In the genomic region with DNA sequence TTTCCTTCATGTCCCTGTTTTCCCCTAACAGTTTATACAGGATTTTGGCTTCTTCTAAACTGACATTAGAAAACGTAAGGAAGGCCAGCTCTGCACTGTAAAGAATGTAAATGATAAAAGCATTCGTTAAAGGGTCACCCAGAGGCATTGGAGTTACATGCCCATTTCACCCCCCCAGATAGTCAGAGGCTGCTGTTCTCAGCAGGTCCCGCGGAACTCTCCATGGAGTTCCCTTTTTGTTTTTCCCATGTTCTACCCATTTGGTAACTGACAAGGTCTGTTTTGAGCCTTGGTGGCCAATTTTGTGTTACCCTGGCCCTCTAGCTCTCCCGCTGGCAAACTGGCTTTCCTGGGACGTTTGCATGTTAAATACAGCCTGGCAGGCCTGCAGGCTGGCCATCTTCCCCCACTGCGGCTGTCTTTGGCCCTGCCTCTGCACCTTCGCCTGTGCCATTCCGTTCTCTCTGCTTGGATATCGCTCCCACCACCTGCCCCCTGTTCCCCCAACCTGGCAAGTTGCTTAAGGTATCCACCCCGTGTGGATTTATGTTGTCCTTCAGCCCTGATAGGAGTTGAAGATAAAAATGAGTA, we compare ENCODE assay signal across 21 cellular contexts. TPM values are rescaled to one million over a fixed set of nuclear protein-coding genes. Genes with fewer than 3 reads are reported as not detected.
A peak's percentile ranks its signal among the peaks of the same experiment; 100 is the strongest.
DNase-seq lines count a peak whose midpoint lies in the region; ATAC-seq and TF ChIP-seq lines count a peak whose summit lies in the region.
"Had no signal": no experiment of that assay in that cellular context is flagged by ENCODE, and none has a peak within 500 bp of the region (broad histone marks: within the 10 kb centered on the region; RNA-seq: fewer than 3 reads in every experiment).

No MANE protein-coding gene starts in this region.

- peaks cover 8% of the 10 kb centered on the region for H3K79me2 ChIP-seq in mesendoderm (ENCODE audit: control insufficient read depth, insufficient read depth, low read length)

- no peak overlapping the region for H3K4me3 Mint-ChIP-seq in MCF 10A (ENCODE audit: unreplicated experiment)
- H3K4me3 Mint-ChIP-seq: activated CD4-positive, alpha-beta memory T cell treated with anti-CD3 and anti-CD28 coated beads, Interleukin-2, amount 10 ng/mL, durations not matched to agents 7 days and 5 days had no signal

- no peak overlapping the region for H3K23ac ChIP-seq in mesendoderm (ENCODE audit: low read length)

- no peaks in the 10 kb centered on the region for H3K27me3 Mint-ChIP-seq in MCF 10A (ENCODE audit: insufficient read depth, unreplicated experiment)

- H3K4me1 Mint-ChIP-seq in MCF 10A (ENCODE audit: insufficient read depth, unreplicated experiment), result peaks cover under 1% of the 10 kb centered on the region

- no peak overlapping the region for H3K4me2 ChIP-seq in mesendoderm (ENCODE audit: low read length)

- no peak overlapping the region for H3K27ac Mint-ChIP-seq in MCF 10A (ENCODE audit: low read depth, unreplicated experiment)
- H3K27ac Mint-ChIP-seq: activated CD4-positive, alpha-beta memory T cell treated with anti-CD3 and anti-CD28 coated beads, Interleukin-2, amount 10 ng/mL, durations not matched to agents 7 days and 5 days had no signal

- BruUV-seq in MCF 10A (replicated peaks; lab: Mats Ljungman, UMichigan), result no TSS peak

- H3K9ac ChIP-seq in rectal smooth muscle tissue (ENCODE audit: low read length) (no peak overlapping the region), mesendoderm (ENCODE audit: low read length) (no peak overlapping the region)

- no peak for TF ChIP-seq CTCF in cardiac muscle cell (IDR thresholded peaks at IDR 0.05; ENCODE audit: low read depth, low read length)
- no peak for TF ChIP-seq CTCF in right atrium auricular region (IDR thresholded peaks at IDR 0.05)
- TF ChIP-seq CTCF in gastroesophageal sphincter (IDR thresholded peaks at IDR 0.05), result peak in 1 of 4 experiments; percentile 3
- no peak for TF ChIP-seq CTCF in brain microvascular endothelial cell (IDR thresholded peaks at IDR 0.05; ENCODE audit: low read depth, low read length, missing control alignments)
- TF ChIP-seq CTCF in MCF 10A (IDR thresholded peaks at IDR 0.05; ENCODE audit: unreplicated experiment), result no peak

- WGBS in gastroesophageal sphincter (ENCODE audit: low coverage in 1 of 2), 2 donors, result 33 to 44% methylated on average over 5 to 11 of the region's 11 CpGs
- no CpG with 5 or more reads among the region's 11 CpGs for WGBS in mesendoderm (ENCODE audit: extremely low coverage, insufficient coverage, low lambda C conversion rate)

- H2BK15ac ChIP-seq in mesendoderm (replicated peaks; ENCODE audit: low read depth), result no peak overlapping the region

- POLR2A ChIA-PET in MCF 10A (lab: Yijun Ruan, JAX), result no interaction called here

- peaks cover 31% of the 10 kb centered on the region for H3K36me3 Mint-ChIP-seq in MCF 10A (ENCODE audit: insufficient read depth, unreplicated experiment)

- H3K27me3 ChIP-seq in cardiac muscle cell, result no peaks in the 10 kb centered on the region
- no peaks in the 10 kb centered on the region for H3K27me3 ChIP-seq in right atrium auricular region
- H3K27me3 ChIP-seq in gastroesophageal sphincter, result no peaks in the 10 kb centered on the region
- H3K27me3 ChIP-seq in rectal smooth muscle tissue (ENCODE audit: control insufficient read depth, insufficient read depth, low read length), result no peaks in the 10 kb centered on the region
- H3K27me3 ChIP-seq in brain microvascular endothelial cell (replicated peaks), result no peaks in the 10 kb centered on the region
- no peaks in the 10 kb centered on the region for H3K27me3 ChIP-seq in mesendoderm (ENCODE audit: insufficient read depth, low read length, poor library complexity)
- H3K27me3 ChIP-seq: testis had no signal

- in situ Hi-C loops in brain microvascular endothelial cell (cut with HindIII; ENCODE audit: low pct_ligation_motif_present, low sequenced_read_pairs), result no loop called here

- no peak overlapping the region for H3K4ac ChIP-seq in mesendoderm (ENCODE audit: low read depth, low read length)

- no peaks in the 10 kb centered on the region for H3K9me3 Mint-ChIP-seq in MCF 10A (ENCODE audit: unreplicated experiment)
- H3K9me3 Mint-ChIP-seq: activated CD4-positive, alpha-beta memory T cell treated with anti-CD3 and anti-CD28 coated beads, Interleukin-2, amount 10 ng/mL, durations not matched to agents 7 days and 5 days had no signal

- H3K4me3 ChIP-seq in cardiac muscle cell (no peak overlapping the region), right atrium auricular region (no peak overlapping the region), gastroesophageal sphincter (no peak overlapping the region), rectal smooth muscle tissue (ENCODE audit: low read length) (no peak overlapping the region), brain microvascular endothelial cell (ENCODE audit: low read depth, low read length) (no peak overlapping the region), mesendoderm (ENCODE audit: low read length) (no peak overlapping the region)
- H3K4me3 ChIP-seq: lower lobe of right lung, testis had no signal

- no peak overlapping the region for H2BK5ac ChIP-seq in mesendoderm (ENCODE audit: low read length)

- H4K5ac ChIP-seq in mesendoderm (ENCODE audit: low read length), result no peak overlapping the region

- peak overlapping the region; percentile 74 for H3K27ac ChIP-seq in cardiac muscle cell
- H3K27ac ChIP-seq in right atrium auricular region, result peak overlapping the region in 1 of 2 donors; percentile 6
- H3K27ac ChIP-seq in gastroesophageal sphincter, result peak overlapping the region in 3 of 4 donors; percentile 40 to 71 (median 58)
- H3K27ac ChIP-seq in rectal smooth muscle tissue (ENCODE audit: low read depth, low read length), result peak overlapping the region; percentile 48
- H3K27ac ChIP-seq in brain microvascular endothelial cell, result no peak overlapping the region
- no peak overlapping the region for H3K27ac ChIP-seq in mesendoderm (ENCODE audit: low read depth, low read length)
- H3K27ac ChIP-seq: lower lobe of right lung, testis had no signal

- intact Hi-C loops in MCF 10A (cut with micrococcal nuclease), result no loop called here

- no peak overlapping the region for H4K8ac ChIP-seq in mesendoderm (ENCODE audit: low read depth, low read length)

- DNase-seq in cardiac muscle cell (ENCODE audit: low read depth in 1 of 2, low spot score in 1 of 2), result no peak
- DNase-seq in right atrium auricular region (ENCODE audit: low spot score), result no peak
- DNase-seq in brain microvascular endothelial cell, result no peak
- no peak for DNase-seq in MCF 10A (ENCODE audit: unreplicated experiment)
- no peak for DNase-seq in stimulated activated CD4-positive, alpha-beta T cell treated with anti-CD3 and anti-CD28 coated beads, Interleukin-2, amount 100 ng/mL, for 48 hours
- no peak for DNase-seq in mesendoderm
- DNase-seq: activated CD4-positive, alpha-beta memory T cell treated with anti-CD3 and anti-CD28 coated beads, Interleukin-2, amount 10 ng/mL, durations not matched to agents 7 days and 5 days; activated CD4-positive, CD25-positive, alpha-beta regulatory T cell; activated effector memory CD4-positive, alpha-beta T cell treated with anti-CD3 and anti-CD28 coated beads, Interleukin-2, amount 50 U/mL, for 16 hours; AML-193; DMS79; erythroblast; foreskin melanocyte; lower lobe of right lung; NCI-H187; NCI-H2227 treated with DMSO at 0.1 percent for 48 hours; NCI-H748 treated with DMSO at 0.1 percent for 48 hours; T1000; testis had no signal

- H3K9me3 ChIP-seq in cardiac muscle cell (ENCODE audit: low read depth), result no peaks in the 10 kb centered on the region
- no peaks in the 10 kb centered on the region for H3K9me3 ChIP-seq in right atrium auricular region
- H3K9me3 ChIP-seq in gastroesophageal sphincter, result no peaks in the 10 kb centered on the region
- H3K9me3 ChIP-seq: lower lobe of right lung, testis had no signal

- no peak overlapping the region for H3K18ac ChIP-seq in mesendoderm (ENCODE audit: low read length)

- H3K79me1 ChIP-seq in mesendoderm (ENCODE audit: low read length), result peaks cover 25% of the 10 kb centered on the region

- H3K36me3 ChIP-seq in cardiac muscle cell, result no peaks in the 10 kb centered on the region
- peaks cover 19% of the 10 kb centered on the region for H3K36me3 ChIP-seq in right atrium auricular region
- peaks cover 0 to 24% of the 10 kb centered on the region in 2 donors for H3K36me3 ChIP-seq in gastroesophageal sphincter
- H3K36me3 ChIP-seq in rectal smooth muscle tissue (ENCODE audit: control insufficient read depth, insufficient read depth, low read length), result peaks cover 4% of the 10 kb centered on the region
- H3K36me3 ChIP-seq in brain microvascular endothelial cell (replicated peaks), result peaks cover 14% of the 10 kb centered on the region
- peaks cover 3% of the 10 kb centered on the region for H3K36me3 ChIP-seq in mesendoderm (ENCODE audit: control insufficient read depth, insufficient read depth, low read length)

- no peak for ATAC-seq in gastroesophageal sphincter
- ATAC-seq: lower lobe of right lung had no signal

- H3K56ac ChIP-seq in mesendoderm (ENCODE audit: low read length), result no peak overlapping the region

- no peak overlapping the region for H2BK120ac ChIP-seq in mesendoderm (ENCODE audit: low read depth, low read length)

- TF ChIP-seq EP300 in gastroesophageal sphincter (IDR thresholded peaks at IDR 0.05), result no peak

- H3K4me1 ChIP-seq in cardiac muscle cell (ENCODE audit: low read depth) (peaks cover 28% of the 10 kb centered on the region), right atrium auricular region (peaks cover 0 to 83% of the 10 kb centered on the region in 2 donors), gastroesophageal sphincter (peaks cover 2 to 93% (median 49%) of the 10 kb centered on the region in 3 donors), rectal smooth muscle tissue (ENCODE audit: control insufficient read depth, insufficient read depth, low read length) (peaks cover 21% of the 10 kb centered on the region), mesendoderm (ENCODE audit: control insufficient read depth, low read depth, low read length) (peaks cover 5% of the 10 kb centered on the region)

- H2AK5ac ChIP-seq in mesendoderm (ENCODE audit: low read length), result no peak overlapping the region

- TF ChIP-seq POLR2A in gastroesophageal sphincter (IDR thresholded peaks at IDR 0.05), result no peak

- CTCF ChIA-PET in MCF 10A (lab: Yijun Ruan, JAX), result no interaction called here

RNA-seq across cellular contexts. Expression of a gene that starts 49.7 kb away (rescaled TPM):
- total RNA-seq in cardiac muscle cell, result 32.5 and 43.5 TPM in 2 replicates
- 45.5 and 75.9 TPM in 2 replicates for polyA plus RNA-seq in cardiac muscle cell
- total RNA-seq in right atrium auricular region, result 10 to 100 TPM; 68.0 to 73.1 TPM
- total RNA-seq in gastroesophageal sphincter, result 100 to 1,000 TPM in 1 of 4 donors, 10 to 100 TPM in 3; 30.7 to 156 (median 45.1) TPM
- 35.1 and 36.8 TPM in 2 replicates for total RNA-seq in MCF 10A (2022)
- polyA plus RNA-seq in mesendoderm (2013, experiment 1 of 2), result 41.2 TPM
- polyA plus RNA-seq in mesendoderm (2013, experiment 2 of 2), result 40.6 TPM

Comparison
In these comparisons a context has a peak if more than half of its experiments do, and no peak if none do; other contexts are left out.
1. H3K27ac ChIP-seq: peak in cardiac muscle cell (single experiment), gastroesophageal sphincter (3 of 4) and rectal smooth muscle tissue (single experiment); none in brain microvascular endothelial cell (single experiment) and mesendoderm (single experiment).